ENCODE assay signal across 8 cellular contexts in the genomic region with DNA sequence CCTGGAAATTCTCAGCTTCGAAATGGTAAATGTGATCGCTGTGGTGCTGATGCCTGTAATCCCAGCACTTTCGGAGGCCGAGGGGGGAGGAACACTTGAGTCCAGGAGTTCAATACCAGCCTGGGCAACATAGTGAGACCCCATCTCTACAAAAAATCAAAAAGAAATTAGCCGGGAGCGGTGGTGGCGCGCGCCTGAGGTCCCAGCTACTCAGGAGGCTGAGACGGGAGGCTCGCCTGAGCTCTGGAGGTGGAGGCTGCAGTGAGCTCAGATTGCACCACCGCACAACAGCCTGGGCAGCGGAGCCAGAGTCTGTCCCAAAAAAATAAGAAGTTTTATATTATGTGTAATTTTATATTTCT. TPM values are rescaled to one million over a fixed set of nuclear protein-coding genes. Genes with fewer than 3 reads are reported as not detected.
DNase-seq lines count a peak whose midpoint lies in the region; ATAC-seq, FAIRE-seq and TF ChIP-seq lines count a peak whose summit lies in the region.

No MANE protein-coding gene starts in this region.

- H3K9me2 ChIP-seq in SU-DHL-6 (replicated peaks; ENCODE audit: insufficient read depth, low read length) = no peaks in the 10 kb centered on the region

- H3K27me3 ChIP-seq in SU-DHL-6 (ENCODE audit: low read length) (no peaks in the 10 kb centered on the region), gastrocnemius medialis (no peaks in the 10 kb centered on the region)

- no peaks in the 10 kb centered on the region for H3K9me3 ChIP-seq in SU-DHL-6 (ENCODE audit: insufficient read depth, low read length)
- no peaks in the 10 kb centered on the region for H3K9me3 ChIP-seq in gastrocnemius medialis

- TF ChIP-seq POLR2A in GM12891 (IDR thresholded peaks at IDR 0.05; ENCODE audit: low read depth, low read length) (no peak), gastrocnemius medialis (IDR thresholded peaks at IDR 0.05) (no peak)

- H3K4me2 ChIP-seq in SU-DHL-6 (ENCODE audit: low read depth, low read length, poor library complexity, severe bottlenecking) = peak overlapping the region; percentile 57

- 0 out of 2 replicates have a peak, but pooled peaks cover 7% of the 10 kb centered on the region for H4K20me1 ChIP-seq in SU-DHL-6 (ENCODE audit: low read depth, low read length)

- TF ChIP-seq CTCF in SU-DHL-6 (IDR thresholded peaks at IDR 0.05; ENCODE audit: insufficient read depth, low read length, poor library complexity, severe bottlenecking) (no peak), fibroblast of villous mesenchyme (IDR thresholded peaks at IDR 0.05; ENCODE audit: insufficient read depth, low read depth, low read length) (no peak), gastrocnemius medialis (IDR thresholded peaks at IDR 0.05 in 4 of 5, conservative IDR thresholded peaks at IDR 0.05 in 1 of 5) (no peak)

- no peak for ATAC-seq in gastrocnemius medialis
- no peak for ATAC-seq in HG03457 (IDR thresholded peaks at IDR 0.05; ENCODE audit: unreplicated experiment)

- peaks cover 33 to 35% of the 10 kb centered on the region in 2 donors for H3K4me1 ChIP-seq in gastrocnemius medialis

- peak overlapping the region; percentile 99 for H3K9ac ChIP-seq in SU-DHL-6 (ENCODE audit: low read length)

- in situ Hi-C loops in gastrocnemius medialis (cut with MboI; ENCODE audit: low sequenced_read_pairs in 4 of 4) = no loop called here

- H3K4me3 ChIP-seq in SU-DHL-6 (ENCODE audit: insufficient read depth, low read length, poor library complexity, severe bottlenecking) (peak overlapping the region; percentile 97), fibroblast of villous mesenchyme (ENCODE audit: low read depth, low read length) (peak overlapping the region; percentile 90), gastrocnemius medialis (peak overlapping the region; percentile 85 to 100 (median 93))

- H3K36me3 ChIP-seq in SU-DHL-6 (ENCODE audit: low read length) = peaks cover 11% of the 10 kb centered on the region; the same call in 1 of the 2 replicates
- peaks cover 0 to 15% of the 10 kb centered on the region in 2 donors for H3K36me3 ChIP-seq in gastrocnemius medialis

- peaks cover 44% of the 10 kb centered on the region for H3K79me2 ChIP-seq in SU-DHL-6 (ENCODE audit: insufficient read depth, low read length)

- DNase-seq in GM12891 (ENCODE audit: insufficient read length, low spot score) (no peak), fibroblast of villous mesenchyme (ENCODE audit: low read depth) (no peak), gastrocnemius medialis (no peak), KG1 (lab: John Stamatoyannopoulos, UW) (no peak), HTR-8/SVneo (ENCODE audit: insufficient read length, low spot score) (no peak), AG08396 (ENCODE audit: low spot score) (no peak)

- FAIRE-seq in GM12891 (lab: Jason Lieb, UNC) (peak; percentile 13), HTR-8/SVneo (lab: Jason Lieb, UNC) (no peak)

- H2AFZ ChIP-seq in SU-DHL-6 (ENCODE audit: low read depth, low read length, severe bottlenecking) = no peak overlapping the region

- H3K27ac ChIP-seq in SU-DHL-6 (ENCODE audit: low read depth, low read length) = no peak overlapping the region
- peak overlapping the region; percentile 79 to 95 (median 84) for H3K27ac ChIP-seq in gastrocnemius medialis

- intact Hi-C loops in gastrocnemius medialis (cut with DNase I; ENCODE audit: low total_unique reads) = loop anchor here (1.0 to 2.0 kb wide), 3 partner anchors 9 to 135 kb away; partner anchors contain the start of genes AURKAIP1, CCNL2 and UBE2J2

- peaks cover 13% of the 10 kb centered on the region for H3F3A ChIP-seq in SU-DHL-6 (ENCODE audit: insufficient read depth)

TF ChIP-seq in GM12891, 5 proteins besides CTCF, POLR2A, EP300 and RAD21:
- TF ChIP-seq POLR2AphosphoS5 (IDR thresholded peaks at IDR 0.05; ENCODE audit: low read depth, low read length) (no peak), SPI1 (IDR thresholded peaks at IDR 0.05; ENCODE audit: low read depth, low read length) (no peak), TAF1 (IDR thresholded peaks at IDR 0.05; ENCODE audit: low read depth, low read length) (no peak), POU2F2 (IDR thresholded peaks at IDR 0.05; ENCODE audit: low read depth, low read length) (no peak), PAX5 (IDR thresholded peaks at IDR 0.05; ENCODE audit: insufficient read depth, low read length, severe bottlenecking) (no peak)
TF ChIP-seq in GM12891: peak in this region for 0.

RNA-seq across cellular contexts. Expression of gene MRPL20, which starts 0.8 kb away (rescaled TPM):
- polyA plus RNA-seq in GM12891 (2012; ENCODE audit: low read depth, missing spikeins) = 199 TPM
- total RNA-seq in fibroblast of villous mesenchyme (85.5 and 96.6 TPM in 2 replicates), gastrocnemius medialis (100 to 1,000 TPM; 167 to 260 (median 203) TPM)

RNA-seq across cellular contexts. Expression of gene CCNL2, which starts 8.8 kb away (rescaled TPM):
- polyA plus RNA-seq in GM12891 (2012; ENCODE audit: low read depth, missing spikeins) = 47.3 TPM
- 94.7 and 130 TPM in 2 replicates for total RNA-seq in fibroblast of villous mesenchyme
- total RNA-seq in gastrocnemius medialis = 10 to 100 TPM; 35.0 to 91.1 (median 43.7) TPM

RNA-seq across cellular contexts. Expression of gene ANKRD65, which starts 13.1 kb away (rescaled TPM):
- 0.87 TPM for polyA plus RNA-seq in GM12891 (2012; ENCODE audit: low read depth, missing spikeins)
- total RNA-seq in fibroblast of villous mesenchyme (0.43 and 1.6 TPM in 2 replicates), gastrocnemius medialis (1 to 10 TPM in 3 of 4 donors, under 1 TPM in 1; 0.16 to 1.8 (median 1.3) TPM)

RNA-seq across cellular contexts. Expression of gene VWA1, which starts 27.6 kb away (rescaled TPM):
- 0.33 TPM for polyA plus RNA-seq in GM12891 (2012; ENCODE audit: low read depth, missing spikeins)
- total RNA-seq in fibroblast of villous mesenchyme = 5.6 and 6.8 TPM in 2 replicates
- 1 to 10 TPM; 2.1 to 8.3 (median 6.0) TPM for total RNA-seq in gastrocnemius medialis

RNA-seq across cellular contexts. Expression of gene AURKAIP1, which starts 32.9 kb away (rescaled TPM):
- polyA plus RNA-seq in GM12891 (2012; ENCODE audit: low read depth, missing spikeins) = 101 TPM
- total RNA-seq in fibroblast of villous mesenchyme (94.1 and 116 TPM in 2 replicates), gastrocnemius medialis (100 to 1,000 TPM; 165 to 450 (median 234) TPM)
